In the genomic region with DNA sequence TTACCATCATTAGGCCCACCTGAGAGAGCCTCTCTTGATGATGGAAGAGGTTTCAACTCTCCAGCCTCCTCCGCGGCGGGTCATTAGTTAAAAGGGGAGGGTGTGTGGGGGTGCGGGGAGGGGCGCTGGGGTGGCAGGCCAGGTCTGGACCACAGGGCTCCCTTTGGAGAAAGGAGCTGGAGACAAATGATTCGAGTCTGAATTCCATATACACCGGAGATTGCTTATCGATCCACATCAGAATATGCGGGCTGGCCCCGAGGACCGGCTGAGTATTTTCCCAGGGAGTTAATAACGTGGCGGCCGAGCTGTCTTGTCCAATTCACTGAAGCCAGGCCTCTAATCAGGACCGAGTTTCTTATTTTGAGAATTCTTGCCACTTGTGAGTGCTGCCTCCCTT, we compare ENCODE assay signal across 19 cellular contexts.
"Had no signal": no experiment of that assay in that cellular context is flagged by ENCODE, and none has a peak within 500 bp of the region (broad histone marks: within the 10 kb centered on the region; RNA-seq: fewer than 3 reads in every experiment).

No MANE protein-coding gene starts in this region.

- DNase-seq: colonic mucosa; cortex of kidney; dermis blood vessel endothelial cell; dorsolateral prefrontal cortex; effector CD4-positive, alpha-beta T cell; effector CD8-positive, alpha-beta T cell; effector memory CD4-positive, alpha-beta T cell; effector memory CD8-positive, alpha-beta T cell; endodermal cell; erythroblast; esophagus squamous epithelium; foreskin fibroblast; foreskin keratinocyte; foreskin melanocyte; gastrocnemius medialis; glutamatergic neuron; head of caudate nucleus; heart left ventricle; heart right ventricle had no signal
